In genomic region chr1:16352842-16353535, GRCh38 we compare ENCODE assay signal across 2 cellular contexts.
TF ChIP-seq lines count a peak whose summit lies in the region.

No MANE protein-coding gene starts in this region.

TF ChIP-seq in HEK293, 187 proteins besides CTCF, POLR2A, EP300 and RAD21 (continued from another document):
- TF ChIP-seq, protein P1, sequence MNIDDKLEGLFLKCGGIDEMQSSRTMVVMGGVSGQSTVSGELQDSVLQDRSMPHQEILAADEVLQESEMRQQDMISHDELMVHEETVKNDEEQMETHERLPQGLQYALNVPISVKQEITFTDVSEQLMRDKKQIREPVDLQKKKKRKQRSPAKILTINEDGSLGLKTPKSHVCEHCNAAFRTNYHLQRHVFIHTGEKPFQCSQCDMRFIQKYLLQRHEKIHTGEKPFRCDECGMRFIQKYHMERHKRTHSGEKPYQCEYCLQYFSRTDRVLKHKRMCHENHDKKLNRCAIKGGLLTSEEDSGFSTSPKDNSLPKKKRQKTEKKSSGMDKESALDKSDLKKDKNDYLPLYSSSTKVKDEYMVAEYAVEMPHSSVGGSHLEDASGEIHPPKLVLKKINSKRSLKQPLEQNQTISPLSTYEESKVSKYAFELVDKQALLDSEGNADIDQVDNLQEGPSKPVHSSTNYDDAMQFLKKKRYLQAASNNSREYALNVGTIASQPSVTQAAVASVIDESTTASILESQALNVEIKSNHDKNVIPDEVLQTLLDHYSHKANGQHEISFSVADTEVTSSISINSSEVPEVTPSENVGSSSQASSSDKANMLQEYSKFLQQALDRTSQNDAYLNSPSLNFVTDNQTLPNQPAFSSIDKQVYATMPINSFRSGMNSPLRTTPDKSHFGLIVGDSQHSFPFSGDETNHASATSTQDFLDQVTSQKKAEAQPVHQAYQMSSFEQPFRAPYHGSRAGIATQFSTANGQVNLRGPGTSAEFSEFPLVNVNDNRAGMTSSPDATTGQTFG (tag by site-specific recombination; IDR thresholded peaks at IDR 0.05; ENCODE audit: borderline replicate concordance) = no peak
- TF ChIP-seq TRIM28 (IDR thresholded peaks at IDR 0.05; ENCODE audit: borderline replicate concordance, low read length) (peak; percentile 4; the same call in 1 of the 2 replicates), ZNF335 (tag by site-specific recombination; conservative IDR thresholded peaks at IDR 0.05) (peak; percentile 48; the same call in 1 of the 2 replicates)

TF ChIP-seq in GM12878, 131 proteins besides CTCF, POLR2A, EP300 and RAD21 (continued from another document):
- TF ChIP-seq CBFB (IDR thresholded peaks at IDR 0.05; ENCODE audit: low read depth) (0 out of 2 replicates have a peak, but pooled peaks have one; percentile 13), MLLT1 (IDR thresholded peaks at IDR 0.05) (peak; percentile 53), RB1 (IDR thresholded peaks at IDR 0.05; ENCODE audit: borderline replicate concordance) (no peak), E4F1 (IDR thresholded peaks at IDR 0.05; ENCODE audit: borderline replicate concordance, partially characterized antibody) (no peak), NBN (IDR thresholded peaks at IDR 0.05) (0 out of 2 replicates have a peak, but pooled peaks have one; percentile 58), HDAC6 (IDR thresholded peaks at IDR 0.05; ENCODE audit: unreplicated experiment) (no peak), ZNF687 (IDR thresholded peaks at IDR 0.05) (peak; percentile 38; the same call in 1 of the 2 replicates), REST (IDR thresholded peaks at IDR 0.05; ENCODE audit: low read depth, low read length) (no peak), RELB (IDR thresholded peaks at IDR 0.05; ENCODE audit: low read depth) (0 out of 2 replicates have a peak, but pooled peaks have one; percentile 14), KAT2A (conservative IDR thresholded peaks at IDR 0.05; ENCODE audit: control insufficient read depth, low read depth, low read length) (no peak)
